Comparison of ENCODE assay signal across 8 cellular contexts in genomic region chr1:197774691-197775281, GRCh38. TPM values are rescaled to one million over a fixed set of nuclear protein-coding genes. Genes with fewer than 3 reads are reported as not detected.
DNase-seq lines count a peak whose midpoint lies in the region; ATAC-seq and TF ChIP-seq lines count a peak whose summit lies in the region.

No MANE protein-coding gene starts in this region.

- intact Hi-C loops in colonic mucosa (cut with DNase I): no loop called here
- intact Hi-C loops in lower leg skin (cut with DNase I; ENCODE audit: low total_unique reads): no loop called here

- H3K9ac ChIP-seq in HUES64 (ENCODE audit: low read depth, low read length): peak overlapping the region; percentile 69
- H3K9ac ChIP-seq in colonic mucosa (ENCODE audit: low read depth in 2 of 2, low read length in 2 of 2): peak overlapping the region; percentile 93 to 99

- DNase-seq in EL: peak; percentile 56
- peak; percentile 24 for DNase-seq in activated CD4-positive, alpha-beta T cell treated with anti-CD3 and anti-CD28 coated beads for 1 hour
- DNase-seq in colonic mucosa: peak; percentile 49
- DNase-seq in lower leg skin (ENCODE audit: low spot score in 2 of 2): no peak
- peak; percentile 19 for DNase-seq in stimulated activated CD8-positive, alpha-beta memory T cell treated with anti-CD3 and anti-CD28 coated beads, Interleukin-12 subunit alpha, Interleukin-12 subunit beta, amount 100 ng/mL, for 24 hours (ENCODE audit: extremely low read depth)
- no peak for DNase-seq in ureter (ENCODE audit: low spot score)

- H3K4me3 ChIP-seq in HUES64 (ENCODE audit: low read length) (peak overlapping the region; percentile 71), colonic mucosa (peak overlapping the region; percentile 52), lower leg skin (ENCODE audit: low read depth, poor library complexity, severe bottlenecking) (peak overlapping the region; percentile 66)

- H3K27me3 ChIP-seq in HUES64 (ENCODE audit: insufficient read depth, low read length) (peaks cover 33% of the 10 kb centered on the region), colonic mucosa (no peaks in the 10 kb centered on the region)

- H3K36me3 ChIP-seq in HUES64 (ENCODE audit: insufficient read depth, low read length) (no peaks in the 10 kb centered on the region), colonic mucosa (no peaks in the 10 kb centered on the region)

- no peak overlapping the region for H3K27ac ChIP-seq in HUES64 (ENCODE audit: low read depth, low read length)
- peak overlapping the region; percentile 97 for H3K27ac ChIP-seq in colonic mucosa

- peak; percentile 29 for ATAC-seq in GM21526 (IDR thresholded peaks at IDR 0.05; ENCODE audit: low FRiP score, unreplicated experiment)

- H3K4me1 ChIP-seq in HUES64 (ENCODE audit: insufficient read depth, low read length): peaks cover 6% of the 10 kb centered on the region; the same call in 1 of the 2 replicates
- no peaks in the 10 kb centered on the region for H3K4me1 ChIP-seq in colonic mucosa

- WGBS in HUES64: under 1% methylated on average over 67 of the region's 67 CpGs
- 0 to 3% methylated on average over 8 to 10 of the region's 67 CpGs for WGBS in lower leg skin, 2 donors

- TF ChIP-seq POLR2A in lower leg skin (IDR thresholded peaks at IDR 0.05): no peak

- H3K9me3 ChIP-seq in HUES64 (ENCODE audit: insufficient read depth, low read depth, low read length) (peaks cover 5% of the 10 kb centered on the region; the same call in 1 of the 2 replicates), colonic mucosa (no peaks in the 10 kb centered on the region)

- no peak for TF ChIP-seq CTCF in colonic mucosa (IDR thresholded peaks at IDR 0.05)
- no peak for TF ChIP-seq CTCF in lower leg skin (IDR thresholded peaks at IDR 0.05)

RNA-seq across cellular contexts. Expression of gene DENND1B, which starts 0.5 kb away (rescaled TPM):
- 1.7 TPM for polyA plus RNA-seq in HUES64 (2013, experiment 1 of 2)
- polyA plus RNA-seq in HUES64 (2013, experiment 2 of 2): 2.5 TPM
- 10 to 100 TPM; 19.5 to 25.7 TPM for total RNA-seq in colonic mucosa
- 10 to 100 TPM in 1 of 4 donors, 1 to 10 TPM in 3; 5.5 to 12.4 (median 7.2) TPM for total RNA-seq in lower leg skin
- 29.4 TPM for total RNA-seq in ureter

Comparison
In these comparisons a context has a peak if more than half of its experiments do, and no peak if none do; other contexts are left out.
1. DNase-seq: peak in EL (single experiment), activated CD4-positive, alpha-beta T cell treated with anti-CD3 and anti-CD28 coated beads for 1 hour (single experiment), colonic mucosa (single experiment) and stimulated activated CD8-positive, alpha-beta memory T cell treated with anti-CD3 and anti-CD28 coated beads, Interleukin-12 subunit alpha, Interleukin-12 subunit beta, amount 100 ng/mL, for 24 hours (single experiment); none in lower leg skin (0 of 2) and ureter (single experiment).
2. Peak in every context shown above with its lines, with median percentiles within 50 percentile points of each other: H3K4me3 ChIP-seq.